In genomic region chr11:10660323-10660722, GRCh38 we compare ENCODE assay signal across 15 cellular contexts. TPM values are rescaled to one million over a fixed set of nuclear protein-coding genes. Genes with fewer than 3 reads are reported as not detected.
DNase-seq lines count a peak whose midpoint lies in the region; ATAC-seq and TF ChIP-seq lines count a peak whose summit lies in the region.
"Had no signal": no experiment of that assay in that cellular context is flagged by ENCODE, and none has a peak within 500 bp of the region (broad histone marks: within the 10 kb centered on the region; RNA-seq: fewer than 3 reads in every experiment).

No MANE protein-coding gene starts in this region.

- H3K4me3 ChIP-seq in SJSA1 (no peak overlapping the region), esophagus (ENCODE audit: low read depth in 1 of 2, low read length in 2 of 2) (no peak overlapping the region), trophoblast cell (ENCODE audit: low read depth, low read length) (no peak overlapping the region), tibial artery (no peak overlapping the region)

- H3K79me2 ChIP-seq in trophoblast cell (ENCODE audit: control insufficient read depth, insufficient read depth, low read length, poor library complexity): no peaks in the 10 kb centered on the region

- no peak overlapping the region for H3K23ac ChIP-seq in trophoblast cell (ENCODE audit: low read length)

- H3K4me2 ChIP-seq in trophoblast cell (ENCODE audit: low read length): no peak overlapping the region

- H4K8ac ChIP-seq in trophoblast cell (ENCODE audit: low read depth, low read length): no peak overlapping the region

- H2BK12ac ChIP-seq in trophoblast cell (ENCODE audit: low read length): peak overlapping the region; percentile 37

- H4K91ac ChIP-seq in trophoblast cell (ENCODE audit: low read depth, low read length): peak overlapping the region; percentile 59

- H2AFZ ChIP-seq in trophoblast cell (ENCODE audit: insufficient read depth, low read length, poor library complexity): no peak overlapping the region

- TF ChIP-seq CTCF in tibial artery (IDR thresholded peaks at IDR 0.05): no peak

- no peaks in the 10 kb centered on the region for H3K27me3 ChIP-seq in SJSA1 (replicated peaks)
- no peaks in the 10 kb centered on the region for H3K27me3 ChIP-seq in esophagus (ENCODE audit: control insufficient read depth in 1 of 2, insufficient read depth in 2 of 2, low read length in 2 of 2)
- no peaks in the 10 kb centered on the region for H3K27me3 ChIP-seq in trophoblast cell (ENCODE audit: insufficient read depth, low read length)
- no peaks in the 10 kb centered on the region for H3K27me3 ChIP-seq in tibial artery

- no peaks in the 10 kb centered on the region for H3K9me3 ChIP-seq in SJSA1 (replicated peaks)
- no peaks in the 10 kb centered on the region for H3K9me3 ChIP-seq in esophagus (ENCODE audit: control insufficient read depth in 2 of 2, insufficient read depth in 1 of 2, low read depth in 1 of 2, low read length in 1 of 2)
- H3K9me3 ChIP-seq in trophoblast cell (ENCODE audit: insufficient read depth, low read depth, low read length): no peaks in the 10 kb centered on the region
- H3K9me3 ChIP-seq in tibial artery: no peaks in the 10 kb centered on the region

- DNase-seq in SJSA1 (ENCODE audit: low read depth in 1 of 2, low spot score in 2 of 2) (no peak), trophoblast cell (no peak), tibial artery (no peak), superior temporal gyrus (ENCODE audit: extremely low spot score) (no peak), EL (no peak)
- DNase-seq: activated B cell treated with CpG ODN at 0.5 μM for 24 hours; activated naive CD4-positive, alpha-beta T cell treated with anti-CD3 and anti-CD28 coated beads, Interleukin-2, amount 50 U/mL, for 16 hours; cerebellar nuclear complex; Karpas-422; left ventricle myocardium superior; NCI-H1436 treated with DMSO at 0.1 percent for 48 hours had no signal

- peak overlapping the region; percentile 84 for H3K27ac ChIP-seq in SJSA1
- H3K27ac ChIP-seq in esophagus (ENCODE audit: low read depth in 2 of 2, low read length in 1 of 2): peak overlapping the region; percentile 38 to 44
- H3K27ac ChIP-seq in trophoblast cell (ENCODE audit: low read depth, low read length): no peak overlapping the region
- peak overlapping the region; percentile 86 to 89 for H3K27ac ChIP-seq in tibial artery

- H2BK5ac ChIP-seq in trophoblast cell (ENCODE audit: low read depth, low read length, poor library complexity): no peak overlapping the region

- H2BK120ac ChIP-seq in trophoblast cell (ENCODE audit: insufficient read depth, low read length, poor library complexity): peak overlapping the region; percentile 19

- H4K12ac ChIP-seq in trophoblast cell (ENCODE audit: low read depth, low read length): no peak overlapping the region

- peak overlapping the region; percentile 33 for H3K14ac ChIP-seq in trophoblast cell (ENCODE audit: low read length)

- ATAC-seq in HG02970 (IDR thresholded peaks at IDR 0.05; ENCODE audit: low FRiP score, unreplicated experiment) (no peak), HG02870 (IDR thresholded peaks at IDR 0.05; ENCODE audit: unreplicated experiment) (no peak)

- no peak overlapping the region for H3K9ac ChIP-seq in trophoblast cell (ENCODE audit: low read length)

- H3K18ac ChIP-seq in trophoblast cell (ENCODE audit: low read length): no peak overlapping the region

- no peaks in the 10 kb centered on the region for H3K36me3 ChIP-seq in SJSA1
- no peaks in the 10 kb centered on the region for H3K36me3 ChIP-seq in esophagus (ENCODE audit: control insufficient read depth in 2 of 2, insufficient read depth in 2 of 2, low read length in 1 of 2)
- H3K36me3 ChIP-seq in trophoblast cell (ENCODE audit: control insufficient read depth in 1 of 2, insufficient read depth in 2 of 2, low read length in 2 of 2): no peaks in the 10 kb centered on the region
- H3K36me3 ChIP-seq in tibial artery: peaks cover 0 to 8% (median 0%) of the 10 kb centered on the region in 3 donors

- WGBS in esophagus, 2 donors: 78 to 80% methylated on average over 2 of the region's 2 CpGs
- WGBS in trophoblast cell (ENCODE audit: extremely low coverage, insufficient coverage, insufficient read length): no CpG with 5 or more reads among the region's 2 CpGs

- no peak overlapping the region for H3K4ac ChIP-seq in trophoblast cell (ENCODE audit: low read depth, low read length)

- H3K4me1 ChIP-seq in SJSA1 (replicated peaks) (peaks cover 53% of the 10 kb centered on the region), esophagus (ENCODE audit: control insufficient read depth in 2 of 2, insufficient read depth in 2 of 2, low read length in 1 of 2) (peaks cover 15 to 26% of the 10 kb centered on the region in 2 donors), trophoblast cell (ENCODE audit: control insufficient read depth in 1 of 2, insufficient read depth in 2 of 2, low read length in 2 of 2) (peaks cover 18 to 27% of the 10 kb centered on the region in 2 experiments), tibial artery (peaks cover 9 to 100% (median 93%) of the 10 kb centered on the region in 4 donors)

- H3K79me1 ChIP-seq in trophoblast cell (ENCODE audit: low read length): peaks cover 24% of the 10 kb centered on the region

- H2AK5ac ChIP-seq in trophoblast cell (ENCODE audit: low read length): no peak overlapping the region

- intact Hi-C loops in tibial artery (cut with DNase I; ENCODE audit: low total_unique reads): no loop called here

RNA-seq across cellular contexts. Expression of gene IRAG1, which starts 33.2 kb away (rescaled TPM):
- 3.8 and 4.6 TPM in 2 replicates for total RNA-seq in SJSA1 (2014; rRNA removed; shearing (Covaris generic))
- polyA plus RNA-seq in esophagus: 1 to 10 TPM; 5.7 to 8.6 TPM
- polyA plus RNA-seq in trophoblast cell (2013): 1.5 and 1.9 TPM in 2 replicates
- total RNA-seq: activated B cell treated with CpG ODN at 0.5 μM for 24 hours, epithelial cell of proximal tubule had no signal
